Comparison of ENCODE assay signal across 9 cellular contexts in genomic region chr1:9066945-9067807, GRCh38. TPM values are rescaled to one million over a fixed set of nuclear protein-coding genes. Genes with fewer than 3 reads are reported as not detected.
A peak's percentile ranks its signal among the peaks of the same experiment; 100 is the strongest.
DNase-seq lines count a peak whose midpoint lies in the region; FAIRE-seq and TF ChIP-seq lines count a peak whose summit lies in the region.
"Had no signal": no experiment of that assay in that cellular context is flagged by ENCODE, and none has a peak within 500 bp of the region (broad histone marks: within the 10 kb centered on the region; RNA-seq: fewer than 3 reads in every experiment).

No MANE protein-coding gene starts in this region.

- POLR2A ChIA-PET in PC-9 (lab: Charles Lee; ENCODE audit: unreplicated experiment): no interaction called here

- peak in 8 of 14 donors; percentile 19 to 58 (median 36) for DNase-seq in C1 segment of cervical spinal cord (lab: John Stamatoyannopoulos, UW)
- peak; percentile 17 to 53 for DNase-seq in PC-9
- DNase-seq in esophagus squamous epithelium (lab: John Stamatoyannopoulos, UW): no peak
- no peak for DNase-seq in neural progenitor cell (ENCODE audit: low spot score)
- DNase-seq in NAMALWA (ENCODE audit: low spot score): no peak
- no peak for DNase-seq in effector CD8-positive, alpha-beta T cell (lab: John Stamatoyannopoulos, UW)
- no peak for DNase-seq in activated effector memory CD4-positive, alpha-beta T cell treated with anti-CD3 and anti-CD28 coated beads, Interleukin-2, amount 50 U/mL, for 16 hours
- DNase-seq in D721Med (ENCODE audit: insufficient read length, low spot score): no peak

- H3K27me3 ChIP-seq in PC-9 (ENCODE audit: insufficient read depth, low read depth) (no peaks in the 10 kb centered on the region), esophagus squamous epithelium (no peaks in the 10 kb centered on the region), neural progenitor cell (no peaks in the 10 kb centered on the region)

- H3F3A ChIP-seq in PC-9 (ENCODE audit: insufficient read depth, low read depth): no peaks in the 10 kb centered on the region
- peaks cover 22% of the 10 kb centered on the region for H3F3A ChIP-seq in neural progenitor cell (ENCODE audit: low read depth)

- no peaks in the 10 kb centered on the region for H3K9me2 ChIP-seq in PC-9 (ENCODE audit: insufficient read depth)

- intact Hi-C loops in PC-9 (cut with micrococcal nuclease; ENCODE audit: unreplicated experiment): no loop called here
- intact Hi-C loops in esophagus squamous epithelium (cut with DNase I): no loop called here

- peaks cover 13% of the 10 kb centered on the region for H3K27me3 Mint-ChIP-seq in neural progenitor cell (ENCODE audit: insufficient read depth, low read depth)

- peak overlapping the region; percentile 30 for H3K4me3 Mint-ChIP-seq in neural progenitor cell

- H3K4me2 ChIP-seq in PC-9: no peak overlapping the region
- H3K4me2 ChIP-seq in neural progenitor cell: no peak overlapping the region

- FAIRE-seq in D721Med (lab: Jason Lieb, UNC): no peak
- FAIRE-seq: TTC549 had no signal

- CTCF ChIA-PET in PC-9 (lab: Charles Lee): no interaction called here

- H3K36me3 ChIP-seq in PC-9 (ENCODE audit: low read depth) (no peaks in the 10 kb centered on the region), esophagus squamous epithelium (no peaks in the 10 kb centered on the region), neural progenitor cell (no peaks in the 10 kb centered on the region)

- WGBS in esophagus squamous epithelium, 2 donors: 62 to 73% methylated on average over 14 to 22 of the region's 24 CpGs

- H3K9me3 ChIP-seq in PC-9 (ENCODE audit: insufficient read depth, low read depth): no peaks in the 10 kb centered on the region
- no peaks in the 10 kb centered on the region for H3K9me3 ChIP-seq in esophagus squamous epithelium
- no peaks in the 10 kb centered on the region for H3K9me3 ChIP-seq in neural progenitor cell (ENCODE audit: low read depth)

- H4K20me1 ChIP-seq in PC-9 (ENCODE audit: insufficient read depth): no peaks in the 10 kb centered on the region
- no peaks in the 10 kb centered on the region for H4K20me1 ChIP-seq in neural progenitor cell (ENCODE audit: low read depth)

- no peak overlapping the region for H2AFZ ChIP-seq in PC-9
- H2AFZ ChIP-seq in neural progenitor cell (replicated peaks): no peak overlapping the region

- H3K9ac ChIP-seq in neural progenitor cell: no peak overlapping the region

- no peaks in the 10 kb centered on the region for H3K9me3 Mint-ChIP-seq in neural progenitor cell

- H3K4me3 ChIP-seq in PC-9: no peak overlapping the region
- H3K4me3 ChIP-seq in esophagus squamous epithelium: no peak overlapping the region
- no peak overlapping the region for H3K4me3 ChIP-seq in neural progenitor cell

- BruUV-seq in PC-9 (replicated peaks; lab: Mats Ljungman, UMichigan): no TSS peak

- H3K36me3 Mint-ChIP-seq in neural progenitor cell: no peaks in the 10 kb centered on the region

- no peak for TF ChIP-seq POLR2A in esophagus squamous epithelium (IDR thresholded peaks at IDR 0.05)

- no peak for TF ChIP-seq CTCF in PC-9 (conservative IDR thresholded peaks at IDR 0.05)
- no peak for TF ChIP-seq CTCF in esophagus squamous epithelium (IDR thresholded peaks at IDR 0.05)
- TF ChIP-seq CTCF in neural progenitor cell (IDR thresholded peaks at IDR 0.05): no peak
- TF ChIP-seq CTCF in D721Med (IDR thresholded peaks at IDR 0.05; ENCODE audit: insufficient read depth, missing control alignments): no peak

- H3K4me1 Mint-ChIP-seq in neural progenitor cell: peaks cover 51% of the 10 kb centered on the region

- H3K79me2 ChIP-seq in PC-9 (ENCODE audit: low read depth) (no peaks in the 10 kb centered on the region), neural progenitor cell (ENCODE audit: low read depth) (no peaks in the 10 kb centered on the region)

- peak overlapping the region; percentile 66 for H3K27ac Mint-ChIP-seq in neural progenitor cell

- H3K4me1 ChIP-seq in PC-9 (replicated peaks; ENCODE audit: insufficient read depth) (no peaks in the 10 kb centered on the region), esophagus squamous epithelium (peaks cover 21 to 84% (median 57%) of the 10 kb centered on the region in 3 donors), neural progenitor cell (peaks cover 26% of the 10 kb centered on the region)

- no peak overlapping the region for H3K27ac ChIP-seq in PC-9
- H3K27ac ChIP-seq in esophagus squamous epithelium: peak overlapping the region in 3 of 4 donors; percentile 53 to 73 (median 58)
- no peak overlapping the region for H3K27ac ChIP-seq in neural progenitor cell

RNA-seq across cellular contexts. Expression of gene SLC2A5, which starts 2.3 kb away (rescaled TPM):
- total RNA-seq in PC-9 (2021) (not detected in 2 replicates), esophagus squamous epithelium (1 to 10 TPM; 1.9 to 7.1 (median 4.2) TPM), neural progenitor cell (ENCODE audit: low replicate concordance) (not detected in 2 replicates)

RNA-seq across cellular contexts. Expression of gene SLC2A7, which starts 41.0 kb away (rescaled TPM):
- not detected in 2 replicates for total RNA-seq in PC-9 (2021)
- total RNA-seq in esophagus squamous epithelium: under 1 TPM in 1 of 4 donors, not detected in 3; 0.38 TPM
- not detected in 2 replicates for total RNA-seq in neural progenitor cell (ENCODE audit: low replicate concordance)

Comparison
In these comparisons a context has a peak if more than half of its experiments do, and no peak if none do; other contexts are left out.
1. DNase-seq: peak in C1 segment of cervical spinal cord (8 of 14) and PC-9 (2 of 2); none in esophagus squamous epithelium (single experiment), neural progenitor cell (single experiment), NAMALWA (single experiment), effector CD8-positive, alpha-beta T cell (single experiment), activated effector memory CD4-positive, alpha-beta T cell treated with anti-CD3 and anti-CD28 coated beads, Interleukin-2, amount 50 U/mL, for 16 hours (single experiment) and D721Med (single experiment).
2. H3K27ac ChIP-seq: peak in esophagus squamous epithelium (3 of 4); none in PC-9 (single experiment) and neural progenitor cell (single experiment).